Comparison of ENCODE assay signal across 1 cellular context in genomic region chr1:226943156-226943555, GRCh38.
TF ChIP-seq lines count a peak whose summit lies in the region.

No MANE protein-coding gene starts in this region.

TF ChIP-seq in IMR-90, 13 proteins besides CTCF, POLR2A, EP300 and RAD21:
- TF ChIP-seq CHD1 (IDR thresholded peaks at IDR 0.05; ENCODE audit: low read depth, low read length) (no peak), SMC3 (IDR thresholded peaks at IDR 0.05; ENCODE audit: low read depth, low read length) (no peak), FOS (IDR thresholded peaks at IDR 0.05; ENCODE audit: low read depth, low read length) (no peak), NFE2L2 (IDR thresholded peaks at IDR 0.05; ENCODE audit: low read depth, low read length) (no peak), USF2 (IDR thresholded peaks at IDR 0.05; ENCODE audit: low read depth, low read length) (no peak), CEBPB (IDR thresholded peaks at IDR 0.05; ENCODE audit: low read depth, low read length) (no peak), MAFK (IDR thresholded peaks at IDR 0.05; ENCODE audit: low read depth, low read length) (no peak), RCOR1 (IDR thresholded peaks at IDR 0.05; ENCODE audit: insufficient replicate concordance, low read length) (no peak), MAZ (IDR thresholded peaks at IDR 0.05; ENCODE audit: borderline replicate concordance, low read depth, low read length) (no peak), MXI1 (IDR thresholded peaks at IDR 0.05; ENCODE audit: borderline replicate concordance, low read depth, low read length) (no peak), ELK1 (IDR thresholded peaks at IDR 0.05; ENCODE audit: borderline replicate concordance, low read depth, low read length) (no peak), RFX5 (IDR thresholded peaks at IDR 0.05; ENCODE audit: low read depth, low read length) (no peak), BHLHE40 (IDR thresholded peaks at IDR 0.05; ENCODE audit: low read depth, low read length) (no peak)
